ENCODE assay signal across 8 cellular contexts in genomic region chr2:59301466-59302402, GRCh38.
DNase-seq lines count a peak whose midpoint lies in the region; ATAC-seq and TF ChIP-seq lines count a peak whose summit lies in the region.

No MANE protein-coding gene starts in this region.

- no peaks in the 10 kb centered on the region for H3K27me3 ChIP-seq in hepatocyte
- H3K27me3 ChIP-seq in sigmoid colon: no peaks in the 10 kb centered on the region

- intact Hi-C loops in sigmoid colon (cut with DNase I): loop anchor here (2.0 kb wide), 1 partner anchor 1249 kb away; no protein-coding TSS in a partner anchor

- no peaks in the 10 kb centered on the region for H3K9me3 ChIP-seq in hepatocyte (ENCODE audit: low read depth)
- H3K9me3 ChIP-seq in sigmoid colon: no peaks in the 10 kb centered on the region

- H3K79me2 ChIP-seq in hepatocyte: no peaks in the 10 kb centered on the region

- TF ChIP-seq CTCF in astrocyte of the cerebellum (IDR thresholded peaks at IDR 0.05; ENCODE audit: low read depth, low read length, missing control alignments) (peak; percentile 57), hepatocyte (IDR thresholded peaks at IDR 0.05; ENCODE audit: poor library complexity) (peak; percentile 62), sigmoid colon (IDR thresholded peaks at IDR 0.05) (peak; percentile 55 to 63 (median 61))

- no peaks in the 10 kb centered on the region for H3K9me2 ChIP-seq in hepatocyte (replicated peaks; ENCODE audit: insufficient read depth)

- in situ Hi-C loops in astrocyte of the cerebellum (cut with HindIII; ENCODE audit: low sequenced_read_pairs): no loop called here

- no peaks in the 10 kb centered on the region for H3K36me3 ChIP-seq in hepatocyte (replicated peaks; ENCODE audit: insufficient read depth, low read depth)
- no peaks in the 10 kb centered on the region for H3K36me3 ChIP-seq in sigmoid colon

- peak; percentile 79 for DNase-seq in Ammon's horn (ENCODE audit: low spot score)
- peak; percentile 84 for DNase-seq in NCI-H446 treated with DMSO at 0.1 percent for 48 hours (lab: John Stamatoyannopoulos, UW)
- DNase-seq in astrocyte of the cerebellum (ENCODE audit: low read depth): peak; percentile 72
- DNase-seq in hepatocyte (ENCODE audit: low spot score): peak; percentile 87
- DNase-seq in sigmoid colon: peak; percentile 68
- no peak for DNase-seq in DMS114 treated with DMSO at 0.1 percent for 48 hours (lab: John Stamatoyannopoulos, UW; ENCODE audit: unreplicated experiment)

- peak; percentile 88 for ATAC-seq in GM18502 (IDR thresholded peaks at IDR 0.05; ENCODE audit: poor library complexity, unreplicated experiment)
- ATAC-seq in HG03066 (IDR thresholded peaks at IDR 0.05; ENCODE audit: low read depth, unreplicated experiment): peak; percentile 58

- H3K4me3 ChIP-seq in astrocyte of the cerebellum (ENCODE audit: low read depth, low read length) (no peak overlapping the region), hepatocyte (no peak overlapping the region), sigmoid colon (no peak overlapping the region)

- H2AFZ ChIP-seq in hepatocyte: no peak overlapping the region

- 50% methylated on average over 14 of the region's 14 CpGs for WGBS in hepatocyte (ENCODE audit: low lambda C conversion rate, missing lambda C conversion rate)
- WGBS in sigmoid colon, 2 donors: 46 to 47% methylated on average over 14 of the region's 14 CpGs

- no peak overlapping the region for H3K4me2 ChIP-seq in hepatocyte

- no peak for TF ChIP-seq EP300 in sigmoid colon (IDR thresholded peaks at IDR 0.05)

- no peak for TF ChIP-seq POLR2A in sigmoid colon (IDR thresholded peaks at IDR 0.05)

- H3K4me1 ChIP-seq in hepatocyte (ENCODE audit: insufficient read depth): no peaks in the 10 kb centered on the region
- H3K4me1 ChIP-seq in sigmoid colon: peaks cover 0 to 16% (median 2%) of the 10 kb centered on the region in 4 donors

- no peaks in the 10 kb centered on the region for H4K20me1 ChIP-seq in hepatocyte (ENCODE audit: insufficient read depth, poor library complexity, severe bottlenecking)

- H3K27ac ChIP-seq in hepatocyte (no peak overlapping the region), sigmoid colon (peak overlapping the region in 2 of 4 donors; percentile 30 to 33)
